In genomic region chr17:83175551-83176271, GRCh38 we compare ENCODE assay signal across 25 cellular contexts.
A peak's percentile ranks its signal among the peaks of the same experiment; 100 is the strongest.
DNase-seq lines count a peak whose midpoint lies in the region; ATAC-seq and TF ChIP-seq lines count a peak whose summit lies in the region.
"Had no signal": no experiment of that assay in that cellular context is flagged by ENCODE, and none has a peak within 500 bp of the region (broad histone marks: within the 10 kb centered on the region; RNA-seq: fewer than 3 reads in every experiment).

No MANE protein-coding gene starts in this region.

- ATAC-seq in GM18505 (IDR thresholded peaks at IDR 0.05; ENCODE audit: unreplicated experiment) = peak; percentile 15
- ATAC-seq in GM21717 (IDR thresholded peaks at IDR 0.05; ENCODE audit: unreplicated experiment) = no peak
- ATAC-seq: heart left ventricle, Right ventricle myocardium inferior, WTC11 had no signal

- POLR2A ChIA-PET in activated CD4-positive, alpha-beta memory T cell treated with anti-CD3 and anti-CD28 coated beads for 36 hours (lab: Charles Lee) = no interaction called here
- POLR2A ChIA-PET in activated CD4-positive, alpha-beta memory T cell treated with anti-CD3 and anti-CD28 coated beads, Interleukin-2, amount 10 ng/mL, durations not matched to agents 7 days and 5 days (lab: Charles Lee) = no interaction called here

- no peak for TF ChIP-seq CTCF in endodermal cell (conservative IDR thresholded peaks at IDR 0.05)

- no peaks in the 10 kb centered on the region for H3K36me3 Mint-ChIP-seq in activated CD4-positive, alpha-beta memory T cell treated with anti-CD3 and anti-CD28 coated beads for 36 hours
- no peaks in the 10 kb centered on the region for H3K36me3 Mint-ChIP-seq in activated CD4-positive, alpha-beta memory T cell treated with anti-CD3 and anti-CD28 coated beads, Interleukin-2, amount 10 ng/mL, durations not matched to agents 7 days and 5 days (ENCODE audit: low read depth)
- H3K36me3 Mint-ChIP-seq in endodermal cell (ENCODE audit: low read depth) = no peaks in the 10 kb centered on the region
- H3K36me3 Mint-ChIP-seq: CD14-positive monocyte, immature natural killer cell, WTC11 had no signal

- H3K4me1 Mint-ChIP-seq in activated CD4-positive, alpha-beta memory T cell treated with anti-CD3 and anti-CD28 coated beads for 36 hours (ENCODE audit: low read depth) = no peaks in the 10 kb centered on the region
- H3K4me1 Mint-ChIP-seq in activated CD4-positive, alpha-beta memory T cell treated with anti-CD3 and anti-CD28 coated beads, Interleukin-2, amount 10 ng/mL, durations not matched to agents 7 days and 5 days = no peaks in the 10 kb centered on the region
- H3K4me1 Mint-ChIP-seq in endodermal cell = peaks cover 10% of the 10 kb centered on the region
- H3K4me1 Mint-ChIP-seq: CD14-positive monocyte had no signal

- H3K9me3 ChIP-seq in endodermal cell (ENCODE audit: control insufficient read depth, low read length) = no peaks in the 10 kb centered on the region
- H3K9me3 ChIP-seq: heart left ventricle, psoas muscle, spleen, thyroid gland had no signal

- H3K27ac Mint-ChIP-seq in activated CD4-positive, alpha-beta memory T cell treated with anti-CD3 and anti-CD28 coated beads for 36 hours = no peak overlapping the region
- no peak overlapping the region for H3K27ac Mint-ChIP-seq in activated CD4-positive, alpha-beta memory T cell treated with anti-CD3 and anti-CD28 coated beads, Interleukin-2, amount 10 ng/mL, durations not matched to agents 7 days and 5 days
- no peak overlapping the region for H3K27ac Mint-ChIP-seq in endodermal cell
- H3K27ac Mint-ChIP-seq: immature natural killer cell, WTC11 had no signal

- intact Hi-C loops in activated CD4-positive, alpha-beta memory T cell treated with anti-CD3 and anti-CD28 coated beads for 36 hours (cut with micrococcal nuclease) = no loop called here
- intact Hi-C loops in posterior vena cava (cut with DNase I) = no loop called here

- no peaks in the 10 kb centered on the region for H3K9me3 Mint-ChIP-seq in activated CD4-positive, alpha-beta memory T cell treated with anti-CD3 and anti-CD28 coated beads for 36 hours
- no peaks in the 10 kb centered on the region for H3K9me3 Mint-ChIP-seq in activated CD4-positive, alpha-beta memory T cell treated with anti-CD3 and anti-CD28 coated beads, Interleukin-2, amount 10 ng/mL, durations not matched to agents 7 days and 5 days
- H3K9me3 Mint-ChIP-seq in endodermal cell = no peaks in the 10 kb centered on the region
- H3K9me3 Mint-ChIP-seq: CD14-positive monocyte, immature natural killer cell, nephron, WTC11 had no signal

- no peak overlapping the region for H3K4me3 Mint-ChIP-seq in activated CD4-positive, alpha-beta memory T cell treated with anti-CD3 and anti-CD28 coated beads for 36 hours
- no peak overlapping the region for H3K4me3 Mint-ChIP-seq in activated CD4-positive, alpha-beta memory T cell treated with anti-CD3 and anti-CD28 coated beads, Interleukin-2, amount 10 ng/mL, durations not matched to agents 7 days and 5 days
- no peak overlapping the region for H3K4me3 Mint-ChIP-seq in endodermal cell
- H3K4me3 Mint-ChIP-seq: CD14-positive monocyte, immature natural killer cell, WTC11 had no signal

- peak; percentile 2 for DNase-seq in activated CD4-positive, alpha-beta memory T cell treated with anti-CD3 and anti-CD28 coated beads for 36 hours
- no peak for DNase-seq in activated CD4-positive, alpha-beta memory T cell treated with anti-CD3 and anti-CD28 coated beads, Interleukin-2, amount 10 ng/mL, durations not matched to agents 7 days and 5 days
- peak; percentile 32 for DNase-seq in endodermal cell
- peak; percentile 79 for DNase-seq in posterior vena cava (ENCODE audit: low spot score)
- DNase-seq in NK-92 (lab: John Stamatoyannopoulos, UW; ENCODE audit: unreplicated experiment) = no peak
- DNase-seq in COR-L47 (lab: John Stamatoyannopoulos, UW) = no peak
- DNase-seq: activated gamma-delta T cell treated with Interleukin-2 at 50 U/mL for 16 hours; amygdala; central memory CD4-positive, alpha-beta T cell; DMS53; effector memory CD4-positive, alpha-beta T cell; GOT3; immature natural killer cell; NCI-H1436; NCI-H2227 treated with DMSO at 0.1 percent for 48 hours; psoas muscle; spleen; thyroid gland had no signal

- WGBS in endodermal cell (ENCODE audit: insufficient coverage in 1 of 2, insufficient read length in 1 of 2), 2 experiments = 90 to 96% methylated on average over 9 to 12 of the region's 12 CpGs

- no peak overlapping the region for H3K27ac ChIP-seq in endodermal cell (ENCODE audit: low read depth, low read length)
- H3K27ac ChIP-seq: heart left ventricle, psoas muscle, spleen, thyroid gland had no signal

- H3K9ac ChIP-seq in endodermal cell (ENCODE audit: extremely low read depth, low read length, poor library complexity, severe bottlenecking) = no peak overlapping the region

- peaks cover 5% of the 10 kb centered on the region for H3K27me3 Mint-ChIP-seq in activated CD4-positive, alpha-beta memory T cell treated with anti-CD3 and anti-CD28 coated beads for 36 hours
- H3K27me3 Mint-ChIP-seq in activated CD4-positive, alpha-beta memory T cell treated with anti-CD3 and anti-CD28 coated beads, Interleukin-2, amount 10 ng/mL, durations not matched to agents 7 days and 5 days = peaks cover 8% of the 10 kb centered on the region
- H3K27me3 Mint-ChIP-seq in endodermal cell (ENCODE audit: insufficient read depth) = no peaks in the 10 kb centered on the region

- H3K4me1 ChIP-seq in endodermal cell (ENCODE audit: control insufficient read depth, insufficient read depth, low read length) = peaks cover 4% of the 10 kb centered on the region
- H3K4me1 ChIP-seq: psoas muscle had no signal

- H3K36me3 ChIP-seq in endodermal cell (ENCODE audit: control insufficient read depth, insufficient read depth, low read length) = no peaks in the 10 kb centered on the region
- H3K36me3 ChIP-seq: heart left ventricle, spleen, thyroid gland had no signal

- TF ChIP-seq POLR2A in GM18505 (IDR thresholded peaks at IDR 0.05; ENCODE audit: borderline replicate concordance, extremely low read depth, insufficient read depth, insufficient read length) = no peak

- CTCF ChIA-PET in activated CD4-positive, alpha-beta memory T cell treated with anti-CD3 and anti-CD28 coated beads for 36 hours (lab: Charles Lee) = no interaction called here
- CTCF ChIA-PET in activated CD4-positive, alpha-beta memory T cell treated with anti-CD3 and anti-CD28 coated beads, Interleukin-2, amount 10 ng/mL, durations not matched to agents 7 days and 5 days (lab: Charles Lee) = no interaction called here

- no peaks in the 10 kb centered on the region for H3K27me3 ChIP-seq in endodermal cell (ENCODE audit: control insufficient read depth, insufficient read depth, low read length, poor library complexity, severe bottlenecking)
- H3K27me3 ChIP-seq: thyroid gland had no signal

- no peak overlapping the region for H3K4me3 ChIP-seq in endodermal cell (ENCODE audit: low read length)
- H3K4me3 ChIP-seq: heart left ventricle, psoas muscle, spleen, thyroid gland had no signal

Comparison
In these comparisons a context has a peak if more than half of its experiments do, and no peak if none do; other contexts are left out.
1. DNase-seq: peak in activated CD4-positive, alpha-beta memory T cell treated with anti-CD3 and anti-CD28 coated beads for 36 hours (single experiment), endodermal cell (single experiment) and posterior vena cava (single experiment); none in activated CD4-positive, alpha-beta memory T cell treated with anti-CD3 and anti-CD28 coated beads, Interleukin-2, amount 10 ng/mL, durations not matched to agents 7 days and 5 days (single experiment), NK-92 (single experiment) and COR-L47 (single experiment).